In genomic region chr18:54843302-54843701, GRCh38 we compare ENCODE assay signal across 23 cellular contexts. TPM values are rescaled to one million over a fixed set of nuclear protein-coding genes. Genes with fewer than 3 reads are reported as not detected.
DNase-seq lines count a peak whose midpoint lies in the region; ATAC-seq and TF ChIP-seq lines count a peak whose summit lies in the region.
"Had no signal": no experiment of that assay in that cellular context is flagged by ENCODE, and none has a peak within 500 bp of the region (broad histone marks: within the 10 kb centered on the region; RNA-seq: fewer than 3 reads in every experiment).

No MANE protein-coding gene starts in this region.

- H3F3A ChIP-seq in PC-3 (ENCODE audit: low read length, unreplicated experiment), result no peaks in the 10 kb centered on the region

- H3K79me2 ChIP-seq in PC-3 (ENCODE audit: low read length), result no peaks in the 10 kb centered on the region
- H3K79me2 ChIP-seq in osteoblast (ENCODE audit: insufficient read depth, low read length), result peaks cover 6% of the 10 kb centered on the region

- POLR2A ChIA-PET in PC-3 (lab: Charles Lee; ENCODE audit: unreplicated experiment), result no interaction called here

- H3K4me3 ChIP-seq in PC-3 (ENCODE audit: low read length) (no peak overlapping the region), choroid plexus epithelial cell (ENCODE audit: low read depth, low read length) (no peak overlapping the region), osteoblast (ENCODE audit: insufficient read depth, low read length) (no peak overlapping the region)
- H3K4me3 ChIP-seq: GM23338, ovary, tibial nerve had no signal

- H4K20me1 ChIP-seq in PC-3 (ENCODE audit: low read length) (no peaks in the 10 kb centered on the region), osteoblast (ENCODE audit: insufficient read depth, low read length) (no peaks in the 10 kb centered on the region)

- H3K4me2 ChIP-seq in PC-3 (ENCODE audit: low read length) (no peak overlapping the region), osteoblast (ENCODE audit: insufficient read depth, low read length) (no peak overlapping the region)
- H3K4me2 ChIP-seq: GM23338 had no signal

- ATAC-seq in PC-3 (peak; percentile 37; the same call in 1 of the 2 replicates), GM18858 (IDR thresholded peaks at IDR 0.05; ENCODE audit: unreplicated experiment) (no peak)
- ATAC-seq: activated CD8-positive, alpha-beta T cell treated with anti-CD3 and anti-CD28 coated beads for 36 hours; activated naive CD4-positive, alpha-beta T cell treated with anti-CD3 and anti-CD28 coated beads, Interleukin-2, amount 50 U/mL, for 72 hours; GM23338; Panc1 had no signal

- H3K27me3 ChIP-seq in PC-3 (ENCODE audit: low read length) (no peaks in the 10 kb centered on the region), osteoblast (ENCODE audit: insufficient read depth, low read length) (no peaks in the 10 kb centered on the region)
- H3K27me3 ChIP-seq: ovary, tibial nerve had no signal

- CTCF ChIA-PET in PC-3 (lab: Charles Lee), result no interaction called here

- H2AFZ ChIP-seq in PC-3 (ENCODE audit: low read length) (no peak overlapping the region), osteoblast (ENCODE audit: low read length) (peak overlapping the region; percentile 52)
- H2AFZ ChIP-seq: GM23338 had no signal

- H3K9me3 ChIP-seq in PC-3 (ENCODE audit: low read length), result no peaks in the 10 kb centered on the region
- no peaks in the 10 kb centered on the region for H3K9me3 ChIP-seq in osteoblast (ENCODE audit: low read depth, low read length)
- H3K9me3 ChIP-seq: ovary, tibial nerve had no signal

- peak; percentile 56 for DNase-seq in ELR (ENCODE audit: low read depth)
- no peak for DNase-seq in PC-3
- DNase-seq in choroid plexus epithelial cell (ENCODE audit: low read depth), result peak; percentile 31
- DNase-seq in osteoblast (ENCODE audit: insufficient read length, low spot score, missing footprints), result no peak
- DNase-seq in NCI-H1105 (lab: John Stamatoyannopoulos, UW), result no peak
- no peak for DNase-seq in activated CD4-positive, CD25-positive, alpha-beta regulatory T cell treated with anti-CD3 and anti-CD28 coated beads, Interleukin-2, amount 50 U/mL, for 72 hours
- DNase-seq: activated CD8-positive, alpha-beta T cell treated with anti-CD3 and anti-CD28 coated beads for 36 hours; aorta; CD4-positive, CD25-positive, alpha-beta regulatory T cell; cortex of kidney; DND-41; NCI-H2029 treated with DMSO at 0.1 percent for 48 hours; NCI-H526 treated with DMSO at 0.1 percent for 48 hours; nephron progenitor cell; ovary; retina; SIG-M5; T1000 had no signal

- no peak for TF ChIP-seq CTCF in PC-3 (conservative IDR thresholded peaks at IDR 0.05; ENCODE audit: low read depth, low read length)
- no peak for TF ChIP-seq CTCF in choroid plexus epithelial cell (conservative IDR thresholded peaks at IDR 0.05; ENCODE audit: low read depth, low read length)
- TF ChIP-seq CTCF in osteoblast (IDR thresholded peaks at IDR 0.05; ENCODE audit: extremely low read depth, low read depth, low read length), result no peak

- no TSS peak for BruUV-seq in PC-3 (replicated peaks; lab: Mats Ljungman, UMichigan)

- H3K36me3 ChIP-seq in PC-3 (ENCODE audit: low read depth, low read length) (no peaks in the 10 kb centered on the region), osteoblast (ENCODE audit: insufficient read depth, low read length) (no peaks in the 10 kb centered on the region)
- H3K36me3 ChIP-seq: ovary, tibial nerve had no signal

- H3K9me2 ChIP-seq in PC-3 (replicated peaks; ENCODE audit: low read length), result no peaks in the 10 kb centered on the region

- H3K4me1 ChIP-seq in PC-3 (ENCODE audit: insufficient read depth, low read length) (peaks cover 7% of the 10 kb centered on the region), osteoblast (ENCODE audit: insufficient read depth, low read length) (peaks cover 12% of the 10 kb centered on the region)
- H3K4me1 ChIP-seq: tibial nerve had no signal

- intact Hi-C loops in PC-3 (cut with micrococcal nuclease), result no loop called here

- H3K27ac ChIP-seq in PC-3 (ENCODE audit: low read length) (no peak overlapping the region), osteoblast (ENCODE audit: low read depth, low read length) (peak overlapping the region; percentile 27)
- H3K27ac ChIP-seq: ovary, tibial nerve had no signal

- no peak overlapping the region for H3K9ac ChIP-seq in PC-3 (ENCODE audit: low read length)

RNA-seq across cellular contexts. Expression of gene RAB27B, which starts 15.0 kb away (rescaled TPM):
- total RNA-seq in PC-3 (2014; rRNA removed) (10.3 and 13.2 TPM in 2 replicates), osteoblast (55.7 and 99.0 TPM in 2 replicates)
- total RNA-seq: activated CD8-positive, alpha-beta T cell treated with anti-CD3 and anti-CD28 coated beads for 36 hours had no signal

Comparison
In these comparisons a context has a peak if more than half of its experiments do, and no peak if none do; other contexts are left out.
1. DNase-seq: peak in ELR (single experiment) and choroid plexus epithelial cell (single experiment); none in PC-3 (single experiment), osteoblast (single experiment), NCI-H1105 (single experiment) and activated CD4-positive, CD25-positive, alpha-beta regulatory T cell treated with anti-CD3 and anti-CD28 coated beads, Interleukin-2, amount 50 U/mL, for 72 hours (single experiment).